1 cellular context compared by ENCODE assay signal in the genomic region with DNA sequence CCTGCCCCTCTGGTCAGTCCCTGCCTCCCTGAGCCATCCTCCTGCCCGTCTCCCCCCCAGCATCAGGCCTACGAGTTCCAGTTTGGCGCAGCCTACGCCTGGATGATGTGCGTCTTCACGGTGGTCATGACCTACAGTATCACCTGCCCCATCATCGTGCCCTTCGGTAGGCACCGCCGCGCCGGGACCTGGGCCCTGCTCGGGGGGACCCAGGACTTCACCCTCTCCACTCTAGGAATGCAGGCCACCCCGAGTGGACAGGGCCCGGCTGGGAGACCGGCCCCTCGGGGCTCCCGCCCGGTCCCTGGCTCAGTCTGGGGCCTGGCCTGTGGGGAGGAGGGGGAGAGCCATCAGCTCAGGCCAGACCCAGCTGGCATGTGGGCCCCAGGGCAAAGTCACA.
TF ChIP-seq lines count a peak whose summit lies in the region.

No MANE protein-coding gene starts in this region.

TF ChIP-seq in K562, 482 proteins besides CTCF, POLR2A, EP300 and RAD21:
- TF ChIP-seq, protein P1, sequence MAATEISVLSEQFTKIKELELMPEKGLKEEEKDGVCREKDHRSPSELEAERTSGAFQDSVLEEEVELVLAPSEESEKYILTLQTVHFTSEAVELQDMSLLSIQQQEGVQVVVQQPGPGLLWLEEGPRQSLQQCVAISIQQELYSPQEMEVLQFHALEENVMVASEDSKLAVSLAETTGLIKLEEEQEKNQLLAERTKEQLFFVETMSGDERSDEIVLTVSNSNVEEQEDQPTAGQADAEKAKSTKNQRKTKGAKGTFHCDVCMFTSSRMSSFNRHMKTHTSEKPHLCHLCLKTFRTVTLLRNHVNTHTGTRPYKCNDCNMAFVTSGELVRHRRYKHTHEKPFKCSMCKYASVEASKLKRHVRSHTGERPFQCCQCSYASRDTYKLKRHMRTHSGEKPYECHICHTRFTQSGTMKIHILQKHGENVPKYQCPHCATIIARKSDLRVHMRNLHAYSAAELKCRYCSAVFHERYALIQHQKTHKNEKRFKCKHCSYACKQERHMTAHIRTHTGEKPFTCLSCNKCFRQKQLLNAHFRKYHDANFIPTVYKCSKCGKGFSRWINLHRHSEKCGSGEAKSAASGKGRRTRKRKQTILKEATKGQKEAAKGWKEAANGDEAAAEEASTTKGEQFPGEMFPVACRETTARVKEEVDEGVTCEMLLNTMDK (IDR thresholded peaks at IDR 0.05; ENCODE audit: borderline replicate concordance, insufficient read depth, low read depth, low read length, poor library complexity, severe bottlenecking): no peak
- TF ChIP-seq POLR2G (IDR thresholded peaks at IDR 0.05; ENCODE audit: low read depth, low read length): peak; percentile 45
